In the genomic region with DNA sequence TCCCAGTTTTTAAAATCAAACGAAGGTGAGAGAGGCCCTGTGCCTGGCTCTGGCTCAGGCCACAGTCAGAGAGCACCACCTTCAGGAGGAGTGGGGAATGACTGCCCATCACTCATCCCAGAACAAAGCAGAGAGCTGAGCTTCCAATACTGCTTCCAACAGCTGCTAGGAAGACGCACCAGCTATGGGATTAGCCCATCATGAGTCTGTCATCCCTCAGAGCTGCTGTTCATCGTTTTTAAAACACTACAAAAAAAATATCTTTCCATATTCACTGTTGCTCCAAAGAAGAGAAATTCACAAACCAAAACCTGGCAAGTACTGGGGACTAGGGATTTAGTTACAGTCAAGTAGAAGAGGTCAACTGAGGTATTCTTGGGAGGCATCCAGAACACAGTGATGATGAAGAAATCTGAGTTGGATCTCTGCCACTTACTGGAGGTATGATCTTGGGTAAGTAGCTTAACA, we compare ENCODE assay signal across 9 cellular contexts.
A peak's percentile ranks its signal among the peaks of the same experiment; 100 is the strongest.
DNase-seq lines count a peak whose midpoint lies in the region; ATAC-seq, FAIRE-seq and TF ChIP-seq lines count a peak whose summit lies in the region.
"Had no signal": no experiment of that assay in that cellular context is flagged by ENCODE, and none has a peak within 500 bp of the region (broad histone marks: within the 10 kb centered on the region; RNA-seq: fewer than 3 reads in every experiment).

No MANE protein-coding gene starts in this region.

- no peak for FAIRE-seq in pancreas (lab: Jason Lieb, UNC)

- peaks cover 26% of the 10 kb centered on the region for H3K36me3 Mint-ChIP-seq in activated naive CD8-positive, alpha-beta T cell treated with anti-CD3 and anti-CD28 coated beads, Interleukin-2, amount 50 U/mL, for 24 hours (ENCODE audit: low read depth)

- intact Hi-C loops in Right ventricle myocardium superior (cut with DNase I) (loop anchor here (10.0 kb wide), 1 partner anchor 513 kb away; no protein-coding TSS in a partner anchor), pancreas (cut with DNase I) (no loop called here)

- no peaks in the 10 kb centered on the region for H3K9me3 Mint-ChIP-seq in activated naive CD8-positive, alpha-beta T cell treated with anti-CD3 and anti-CD28 coated beads, Interleukin-2, amount 50 U/mL, for 24 hours
- H3K9me3 Mint-ChIP-seq: dendritic cell treated with granulocyte-macrophage colony-stimulating factor and Interleukin-4, amounts not matched to agents 40 ng/mL and 50 ng/mL, for 4 days had no signal

- no peak overlapping the region for H3K27ac ChIP-seq in pancreas

- no peaks in the 10 kb centered on the region for H3K9me3 ChIP-seq in pancreas

- H3K4me3 Mint-ChIP-seq in activated naive CD8-positive, alpha-beta T cell treated with anti-CD3 and anti-CD28 coated beads, Interleukin-2, amount 50 U/mL, for 24 hours, result no peak overlapping the region
- H3K4me3 Mint-ChIP-seq: dendritic cell treated with granulocyte-macrophage colony-stimulating factor and Interleukin-4, amounts not matched to agents 40 ng/mL and 50 ng/mL, for 4 days had no signal

- no peak overlapping the region for H3K4me3 ChIP-seq in pancreas

- H3K27ac Mint-ChIP-seq in activated naive CD8-positive, alpha-beta T cell treated with anti-CD3 and anti-CD28 coated beads, Interleukin-2, amount 50 U/mL, for 24 hours, result no peak overlapping the region
- H3K27ac Mint-ChIP-seq: dendritic cell treated with granulocyte-macrophage colony-stimulating factor and Interleukin-4, amounts not matched to agents 40 ng/mL and 50 ng/mL, for 4 days had no signal

- H3K4me1 ChIP-seq in pancreas, result peaks cover 0 to 8% (median 0%) of the 10 kb centered on the region in 3 donors

- ATAC-seq in HG02973 (IDR thresholded peaks at IDR 0.05; ENCODE audit: unreplicated experiment), result peak; percentile 70
- no peak for ATAC-seq in activated naive CD8-positive, alpha-beta T cell treated with anti-CD3 and anti-CD28 coated beads, Interleukin-2, amount 50 U/mL, for 24 hours
- peak; percentile 78 for ATAC-seq in Right ventricle myocardium superior (ENCODE audit: poor library complexity)
- ATAC-seq in pancreas, result peak in 3 of 4 donors; percentile 85 to 92 (median 87)

- DNase-seq in activated naive CD4-positive, alpha-beta T cell treated with Interleukin-2 at 50 U/mL for 16 hours, result peak; percentile 16
- no peak for DNase-seq in activated naive CD4-positive, alpha-beta T cell treated with anti-CD3 and anti-CD28 coated beads, Interleukin-2, amount 50 U/mL, for 16 hours
- DNase-seq in NCI-H446 treated with DMSO at 0.1 percent for 48 hours (lab: John Stamatoyannopoulos, UW) (peak; percentile 19), Right ventricle myocardium superior (peak; percentile 68), pancreas (peak in 3 of 6 donors; percentile 39 to 63 (median 59)), OCI-M2 (lab: John Stamatoyannopoulos, UW; ENCODE audit: unreplicated experiment) (no peak)
- peak; percentile 33 for DNase-seq in activated naive CD8-positive, alpha-beta T cell treated with anti-CD3 and anti-CD28 coated beads, Interleukin-2, amount 50 U/mL, for 24 hours

- 20 to 25% methylated on average over 3 of the region's 3 CpGs for WGBS in pancreas, 2 donors

- no peaks in the 10 kb centered on the region for H3K27me3 ChIP-seq in pancreas

- peaks cover 0 to 7% (median 2%) of the 10 kb centered on the region in 3 donors for H3K36me3 ChIP-seq in pancreas

- no peaks in the 10 kb centered on the region for H3K27me3 Mint-ChIP-seq in activated naive CD8-positive, alpha-beta T cell treated with anti-CD3 and anti-CD28 coated beads, Interleukin-2, amount 50 U/mL, for 24 hours
- H3K27me3 Mint-ChIP-seq: dendritic cell treated with granulocyte-macrophage colony-stimulating factor and Interleukin-4, amounts not matched to agents 40 ng/mL and 50 ng/mL, for 4 days had no signal

- peak; percentile 35 to 85 (median 74) for TF ChIP-seq CTCF in pancreas (IDR thresholded peaks at IDR 0.05)

- peaks cover 8% of the 10 kb centered on the region for H3K4me1 Mint-ChIP-seq in activated naive CD8-positive, alpha-beta T cell treated with anti-CD3 and anti-CD28 coated beads, Interleukin-2, amount 50 U/mL, for 24 hours

Comparison
In these comparisons a context has a peak if more than half of its experiments do, and no peak if none do; other contexts are left out.
1. DNase-seq: peak in activated naive CD4-positive, alpha-beta T cell treated with Interleukin-2 at 50 U/mL for 16 hours (single experiment), NCI-H446 treated with DMSO at 0.1 percent for 48 hours (single experiment), activated naive CD8-positive, alpha-beta T cell treated with anti-CD3 and anti-CD28 coated beads, Interleukin-2, amount 50 U/mL, for 24 hours (single experiment) and Right ventricle myocardium superior (single experiment); none in activated naive CD4-positive, alpha-beta T cell treated with anti-CD3 and anti-CD28 coated beads, Interleukin-2, amount 50 U/mL, for 16 hours (single experiment) and OCI-M2 (single experiment).